16 cellular contexts compared by ENCODE assay signal in the genomic region with DNA sequence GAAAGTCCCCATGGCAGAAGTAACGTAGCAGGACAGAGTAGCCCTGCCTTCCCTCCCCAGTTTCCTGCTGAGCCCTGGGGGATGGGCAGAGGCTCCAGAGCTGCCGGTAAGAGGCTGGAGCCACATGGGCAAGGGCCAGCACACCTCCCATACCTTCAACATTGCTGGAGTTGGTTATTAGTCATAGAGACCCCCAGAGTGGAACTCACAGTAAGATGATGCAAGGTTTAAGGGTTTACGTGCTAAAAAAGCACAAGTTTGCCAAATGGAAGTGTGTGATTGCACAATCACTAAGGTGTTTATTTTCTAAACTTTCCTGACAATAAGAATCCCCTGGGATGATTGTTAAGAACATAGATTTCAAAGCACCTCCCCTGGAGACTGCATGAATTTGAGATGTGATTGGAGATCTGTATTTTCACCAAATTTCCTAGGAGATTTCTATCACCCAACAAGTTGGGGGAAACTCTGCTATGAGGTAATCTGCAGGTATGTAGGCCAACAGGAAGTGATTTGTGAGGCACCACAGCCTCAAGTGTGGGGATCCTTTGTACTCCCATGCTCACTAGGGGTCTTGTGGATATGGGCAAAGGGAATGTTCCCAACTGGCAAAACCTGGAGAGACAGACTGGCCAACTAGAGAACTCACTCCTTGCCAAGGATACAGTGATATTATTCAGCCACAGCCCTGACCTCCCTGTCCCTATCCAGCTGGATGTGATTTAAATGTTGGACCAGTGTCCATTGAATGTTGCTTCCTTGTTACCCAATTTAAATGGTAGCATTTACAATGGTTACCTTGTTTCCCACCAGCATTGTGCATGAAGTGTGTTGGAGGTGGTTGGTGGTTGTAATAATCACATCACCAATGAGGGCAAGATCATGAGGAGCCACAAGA. TPM values are rescaled to one million over a fixed set of nuclear protein-coding genes. Genes with fewer than 3 reads are reported as not detected.
DNase-seq lines count a peak whose midpoint lies in the region; ATAC-seq, FAIRE-seq and TF ChIP-seq lines count a peak whose summit lies in the region.
"Had no signal": no experiment of that assay in that cellular context is flagged by ENCODE, and none has a peak within 500 bp of the region (broad histone marks: within the 10 kb centered on the region; RNA-seq: fewer than 3 reads in every experiment).

No MANE protein-coding gene starts in this region.

- no peak for TF ChIP-seq POLR2A in A549 (IDR thresholded peaks at IDR 0.05; ENCODE audit: low read length)

- H3K9me3 ChIP-seq in A549: no peaks in the 10 kb centered on the region
- H3K9me3 ChIP-seq: adrenal gland, right atrium auricular region had no signal

- POLR2A ChIA-PET in A549 (lab: Yijun Ruan, JAX): no interaction called here

- H3K4me3 Mint-ChIP-seq in effector memory CD8-positive, alpha-beta T cell: peak overlapping the region in 1 of 2 donors; percentile 51

- H3K4me2 ChIP-seq in A549: peak overlapping the region; percentile 55

- no peak for ATAC-seq in A549
- ATAC-seq in effector memory CD8-positive, alpha-beta T cell (replicated peaks): peak; percentile 76

- peak in 1 of 2 experiments; percentile 16 for DNase-seq in A549 (ENCODE audit: low read depth in 1 of 2, low spot score in 1 of 2)
- peak; percentile 1 for DNase-seq in NCI-H69 (lab: John Stamatoyannopoulos, UW)
- DNase-seq in effector memory CD8-positive, alpha-beta T cell: no peak
- DNase-seq in mesenteric fat pad (ENCODE audit: low spot score): peak; percentile 71
- DNase-seq in SHP77 treated with DMSO at 0.1 percent for 48 hours (lab: John Stamatoyannopoulos, UW): no peak
- DNase-seq in NCI-H1048 (lab: John Stamatoyannopoulos, UW): no peak
- DNase-seq in hypothalamus (lab: John Stamatoyannopoulos, UW): no peak
- no peak for DNase-seq in stimulated activated CD4-positive, alpha-beta T cell treated with anti-CD3 and anti-CD28 coated beads, Interleukin-4, amount 100 ng/mL, for 1 hour
- DNase-seq: activated CD8-positive, alpha-beta memory T cell treated with anti-CD3 and anti-CD28 coated beads, Interleukin-2, amount 50 U/mL, for 4 hours; DMS79; effector memory CD4-positive, alpha-beta T cell; Kasumi-1 had no signal

- peaks cover 7 to 19% of the 10 kb centered on the region in 2 donors for H3K4me1 Mint-ChIP-seq in effector memory CD8-positive, alpha-beta T cell (ENCODE audit: low read depth in 2 of 2)

- no peaks in the 10 kb centered on the region for H3K27me3 Mint-ChIP-seq in effector memory CD8-positive, alpha-beta T cell

- H3K27ac Mint-ChIP-seq in effector memory CD8-positive, alpha-beta T cell: no peak overlapping the region

- no peaks in the 10 kb centered on the region for H3K36me3 Mint-ChIP-seq in effector memory CD8-positive, alpha-beta T cell (ENCODE audit: insufficient read depth)

- no peak overlapping the region for H3K4me3 ChIP-seq in A549
- H3K4me3 ChIP-seq: adrenal gland, right atrium auricular region had no signal

- WGBS in A549 (ENCODE audit: missing lambda C conversion rate): 53% methylated on average over 3 of the region's 3 CpGs

- TF ChIP-seq RAD21 in A549 (conservative IDR thresholded peaks at IDR 0.05 in 1 of 2, IDR thresholded peaks at IDR 0.05 in 1 of 2): no peak; a peak in 1 of 5 replicates

- no peak for TF ChIP-seq CTCF in A549 (IDR thresholded peaks at IDR 0.05)

- peaks cover 54% of the 10 kb centered on the region for H3K4me1 ChIP-seq in A549

- H3K9me3 Mint-ChIP-seq in effector memory CD8-positive, alpha-beta T cell: no peaks in the 10 kb centered on the region

- H3K27ac ChIP-seq in A549: peak overlapping the region; percentile 67 to 87
- H3K27ac ChIP-seq: right atrium auricular region had no signal

- no peak for FAIRE-seq in A549 (lab: Jason Lieb, UNC)
- FAIRE-seq: TTC549 had no signal

- TF ChIP-seq EP300 in A549 (IDR thresholded peaks at IDR 0.05): peak in 1 of 2 experiments; percentile 54; a peak in 1 of 5 replicates

- CTCF ChIA-PET in A549 (lab: Yijun Ruan, JAX): interaction anchor here (0.9 to 1.8 kb wide), 3 partner anchors 19 to 110 kb away, joined by 3 to 7 read pairs (median 5); no protein-coding TSS in a partner anchor

TF ChIP-seq in A549, 52 proteins besides CTCF, POLR2A, EP300 and RAD21:
- TF ChIP-seq SMC3 (IDR thresholded peaks at IDR 0.05): peak; percentile 26; the same call in 1 of the 3 replicates
- no peak for TF ChIP-seq BHLHE40 (IDR thresholded peaks at IDR 0.05; ENCODE audit: low read depth, low read length)
- TF ChIP-seq ZFP36 (IDR thresholded peaks at IDR 0.05; ENCODE audit: borderline replicate concordance, partially characterized antibody): no peak
- peak; percentile 84 to 90 for TF ChIP-seq CEBPB (IDR thresholded peaks at IDR 0.05)
- no peak for TF ChIP-seq FOSB (CRISPR knock-in tag; IDR thresholded peaks at IDR 0.05)
- TF ChIP-seq JUN (IDR thresholded peaks at IDR 0.05): peak in 1 of 2 experiments; percentile 50; a peak in 1 of 5 replicates
- TF ChIP-seq ZSCAN20 (CRISPR knock-in tag; IDR thresholded peaks at IDR 0.05): no peak

RNA-seq across cellular contexts. Expression of gene CSF1, which starts 37.1 kb away (rescaled TPM):
- 36.3 and 45.7 TPM in 2 replicates for polyA plus RNA-seq in A549 (2011; rRNA removed)
- polyA plus RNA-seq in A549 (2012; cell fraction: cytosol; rRNA removed): 40.0 and 56.5 TPM in 2 replicates
- polyA plus RNA-seq in A549 (2012; cell fraction: nucleus; rRNA removed): 84.0 and 105 TPM in 2 replicates
- 35.1 to 42.4 TPM (median 37.5 TPM) in 3 replicates for polyA plus RNA-seq in A549 (2017; fragmentation: RNase III; extraction: RNeasy Plus Mini Kit Qiagen cat#74134 plus additional on column Dnase treatment)
- polyA minus RNA-seq in A549 (2011; rRNA and poly(A)+ RNA removed): 32.5 and 34.0 TPM in 2 replicates
- total RNA-seq in mesenteric fat pad: 228 TPM
- total RNA-seq: OCI-LY7 had no signal

Comparison
In these comparisons a context has a peak if more than half of its experiments do, and no peak if none do; other contexts are left out.
1. DNase-seq: peak in NCI-H69 (single experiment) and mesenteric fat pad (single experiment); none in effector memory CD8-positive, alpha-beta T cell (0 of 3), SHP77 treated with DMSO at 0.1 percent for 48 hours (single experiment), NCI-H1048 (single experiment), hypothalamus (0 of 51) and stimulated activated CD4-positive, alpha-beta T cell treated with anti-CD3 and anti-CD28 coated beads, Interleukin-4, amount 100 ng/mL, for 1 hour (single experiment).